Comparison of ENCODE assay signal across 21 cellular contexts in the genomic region with DNA sequence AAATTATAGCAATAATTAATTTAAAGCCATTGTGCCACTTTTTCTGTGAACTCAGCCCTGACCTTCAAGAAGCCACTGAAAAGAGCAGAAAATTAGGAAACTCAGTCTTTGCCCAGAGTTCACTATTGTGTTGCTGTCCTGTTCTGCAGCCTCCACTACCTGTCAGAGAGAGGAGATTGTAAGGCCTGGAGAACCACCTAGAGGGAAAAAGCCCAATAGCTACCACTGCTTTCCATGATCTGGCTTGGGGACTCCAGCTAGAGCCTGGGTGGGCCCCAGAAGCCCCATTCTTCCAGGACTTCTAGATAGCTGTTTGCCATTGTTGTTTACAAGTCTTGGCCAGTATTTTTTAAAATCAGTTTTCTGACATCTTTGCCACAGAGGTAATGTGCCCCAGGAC.
DNase-seq lines count a peak whose midpoint lies in the region; ATAC-seq, FAIRE-seq and TF ChIP-seq lines count a peak whose summit lies in the region.
"Had no signal": no experiment of that assay in that cellular context is flagged by ENCODE, and none has a peak within 500 bp of the region (broad histone marks: within the 10 kb centered on the region; RNA-seq: fewer than 3 reads in every experiment).

No MANE protein-coding gene starts in this region.

- H4K20me1 ChIP-seq in K562 (replicated peaks; ENCODE audit: control insufficient read depth, insufficient read depth, low read length), result no peaks in the 10 kb centered on the region
- no peaks in the 10 kb centered on the region; the same call in 1 of the 2 replicates for H4K20me1 ChIP-seq in HepG2 (ENCODE audit: insufficient read depth, low read length)

- H2AFZ ChIP-seq in K562 (ENCODE audit: low read depth, low read length), result no peak overlapping the region
- no peak overlapping the region for H2AFZ ChIP-seq in HepG2 (ENCODE audit: low read length)

- no peak overlapping the region for H3K27ac ChIP-seq in HEK293 (ENCODE audit: extremely low read depth, low read depth, low read length)
- no peak overlapping the region for H3K27ac ChIP-seq in K562 (ENCODE audit: extremely low read depth, low read depth, low read length)
- H3K27ac ChIP-seq in HepG2 (ENCODE audit: extremely low read length, insufficient read depth, low read length), result no peak overlapping the region
- H3K27ac ChIP-seq: C4-2B, neutrophil, SJSA1, transverse colon had no signal

- DNase-seq in NCI-H1092 treated with DMSO at 0.1 percent for 48 hours (lab: John Stamatoyannopoulos, UW), result peak; percentile 18
- no peak for DNase-seq in NCI-H1092 (lab: John Stamatoyannopoulos, UW)
- peak in 1 of 4 experiments; percentile 14 for DNase-seq in K562 (ENCODE audit: extremely low read depth in 1 of 4, low spot score in 3 of 4)
- DNase-seq in HepG2 (ENCODE audit: low spot score), result no peak
- no peak for DNase-seq in KBM-7
- DNase-seq: 8988T; activated CD4-positive, alpha-beta T cell treated with anti-CD3 and anti-CD28 coated beads, Interleukin-2, amount 50 U/mL, for 4 hours; DND-41; H7; midbrain; stimulated activated CD4-positive, alpha-beta T cell treated with anti-CD3 and anti-CD28 coated beads, Interleukin-4, amount 100 ng/mL, for 24 hours; transverse colon had no signal

- TF ChIP-seq CTCF in HEK293 (tag by site-specific recombination; IDR thresholded peaks at IDR 0.05), result 0 out of 2 replicates have a peak, but pooled peaks have one; percentile 39
- TF ChIP-seq CTCF in K562 (IDR thresholded peaks at IDR 0.05 in 2 of 3, conservative IDR thresholded peaks at IDR 0.05 in 1 of 3; ENCODE audit: insufficient read depth in 2 of 3, low read depth in 1 of 3, low read length in 3 of 3), result peak in 1 of 3 experiments; percentile 38; a peak in 2 of 6 replicates
- TF ChIP-seq CTCF in HepG2 (CRISPR knock-in tag; IDR thresholded peaks at IDR 0.05), result peak; percentile 31; the same call in 1 of the 2 replicates

- H3K4me1 ChIP-seq in HEK293 (ENCODE audit: control insufficient read depth, insufficient read depth, low read length) (0 out of 2 replicates have a peak, but pooled peaks cover under 1% of the 10 kb centered on the region), K562 (replicated peaks in 1 of 2; ENCODE audit: control insufficient read depth in 2 of 2, insufficient read depth in 2 of 2, low read length in 2 of 2) (no peaks in the 10 kb centered on the region; a peak in 2 of 5 replicates), HepG2 (ENCODE audit: insufficient read depth, low read length) (no peaks in the 10 kb centered on the region)
- H3K4me1 ChIP-seq: transverse colon had no signal

- no peak for TF ChIP-seq POLR2A in K562 (conservative IDR thresholded peaks at IDR 0.05)
- TF ChIP-seq POLR2A in HepG2 (IDR thresholded peaks at IDR 0.05; ENCODE audit: insufficient read depth in 1 of 2, low read depth in 2 of 2, low read length in 2 of 2), result no peak

- H3K9me3 ChIP-seq in HEK293 (ENCODE audit: control insufficient read depth, insufficient read depth, low read depth, low read length) (no peaks in the 10 kb centered on the region), K562 (replicated peaks; ENCODE audit: control insufficient read depth, insufficient read depth, low read depth, low read length) (no peaks in the 10 kb centered on the region), HepG2 (ENCODE audit: low read length) (no peaks in the 10 kb centered on the region)
- H3K9me3 ChIP-seq: neutrophil, SJSA1, transverse colon had no signal

- FAIRE-seq in K562 (lab: Jason Lieb, UNC) (no peak), HepG2 (lab: Jason Lieb, UNC) (no peak)
- FAIRE-seq: endometrium, frontal cortex, HTR-8/SVneo had no signal

- CTCF ChIA-PET in HEK293 (lab: Yijun Ruan, JAX) (no interaction called here), K562 (lab: Yijun Ruan, JAX; ENCODE audit: low intra/inter-chr PET ratio) (no interaction called here), HepG2 (lab: Yijun Ruan, JAX; ENCODE audit: low intra/inter-chr PET ratio, low total read pairs) (no interaction called here)

- TF ChIP-seq RAD21 in K562 (CRISPR knock-in tag; conservative IDR thresholded peaks at IDR 0.05 in 1 of 2, IDR thresholded peaks at IDR 0.05 in 1 of 2) (peak in 1 of 2 experiments; percentile 66; a peak in 3 of 4 replicates), HepG2 (CRISPR knock-in tag; IDR thresholded peaks at IDR 0.05) (no peak)

- no TSS peak for BruUV-seq in K562 (replicated peaks; lab: Mats Ljungman, UMichigan)
- no TSS peak for BruUV-seq in HepG2 (replicated peaks; lab: Mats Ljungman, UMichigan)

- no peaks in the 10 kb centered on the region for H3K36me3 ChIP-seq in HEK293 (ENCODE audit: control insufficient read depth in 2 of 2, insufficient read depth in 1 of 2, low read length in 2 of 2)
- no peaks in the 10 kb centered on the region for H3K36me3 ChIP-seq in K562 (ENCODE audit: control insufficient read depth, insufficient read depth, low read length)
- no peaks in the 10 kb centered on the region for H3K36me3 ChIP-seq in HepG2 (replicated peaks in 1 of 2; ENCODE audit: control insufficient read depth in 1 of 2, insufficient read depth in 2 of 2, low read length in 2 of 2)
- H3K36me3 ChIP-seq: neutrophil, SJSA1, transverse colon had no signal

- no peaks in the 10 kb centered on the region for H3K9me1 ChIP-seq in K562 (ENCODE audit: control insufficient read depth, insufficient read depth, low read length)

- H3K4me2 ChIP-seq in K562 (ENCODE audit: insufficient read depth, low read length) (no peak overlapping the region), HepG2 (ENCODE audit: low read depth, low read length) (no peak overlapping the region)

- TF ChIP-seq EP300 in K562 (IDR thresholded peaks at IDR 0.05; ENCODE audit: low read length) (no peak), HepG2 (IDR thresholded peaks at IDR 0.05; ENCODE audit: low read depth in 2 of 2, low read length in 2 of 2) (no peak), HepG2 (CRISPR knock-in tag; IDR thresholded peaks at IDR 0.05; ENCODE audit: borderline replicate concordance) (no peak)

- in situ Hi-C loops in K562 (cut with MboI), result no loop called here
- in situ Hi-C loops in HepG2 (cut with HindIII; ENCODE audit: extremely low pct_ligation_motif_present, low pct_unique_long_range_greater_than_20kb), result no loop called here
- in situ Hi-C loops in KBM-7 (cut with MboI; ENCODE audit: low pct_unique_long_range_greater_than_20kb, low sequenced_read_pairs), result no loop called here

- H3K79me2 ChIP-seq in K562 (ENCODE audit: control insufficient read depth, insufficient read depth, low read length), result no peaks in the 10 kb centered on the region
- H3K79me2 ChIP-seq in HepG2 (ENCODE audit: insufficient read depth, low read length), result no peaks in the 10 kb centered on the region

- H3K9ac ChIP-seq in K562 (ENCODE audit: insufficient read depth in 1 of 2, low read depth in 2 of 2, low read length in 2 of 2), result no peak overlapping the region
- H3K9ac ChIP-seq in HepG2 (ENCODE audit: insufficient read depth, low read depth, low read length), result no peak overlapping the region

- ATAC-seq in K562 (peak; percentile 64; the same call in 1 of the 3 replicates), HepG2 (peak; percentile 68), HG03095 (IDR thresholded peaks at IDR 0.05; ENCODE audit: unreplicated experiment) (no peak), GM18519 (IDR thresholded peaks at IDR 0.05; ENCODE audit: low FRiP score, unreplicated experiment) (no peak)

- intact Hi-C loops in K562 (cut with micrococcal nuclease) (loop anchor here (1.0 to 10.0 kb wide), 2 partner anchors 357 to 542 kb away; no protein-coding TSS in a partner anchor), HepG2 (cut with micrococcal nuclease; ENCODE audit: unreplicated experiment) (no loop called here)

- no peaks in the 10 kb centered on the region for H3K27me3 ChIP-seq in K562 (ENCODE audit: control insufficient read depth in 2 of 2, insufficient read depth in 2 of 2, low read length in 2 of 2)
- no peaks in the 10 kb centered on the region for H3K27me3 ChIP-seq in HepG2 (ENCODE audit: control insufficient read depth in 1 of 2, insufficient read depth in 2 of 2, low read length in 2 of 2)
- H3K27me3 ChIP-seq: neutrophil, SJSA1, transverse colon had no signal

- H3K4me3 ChIP-seq in HEK293 (ENCODE audit: low read depth, low read length) (no peak overlapping the region), K562 (no peak overlapping the region), HepG2 (replicated peaks in 1 of 3; ENCODE audit: insufficient read depth in 1 of 3, low read depth in 2 of 3, low read length in 3 of 3) (no peak overlapping the region)
- H3K4me3 ChIP-seq: SJSA1, transverse colon had no signal

- POLR2A ChIA-PET in HEK293 (lab: Yijun Ruan, JAX) (no interaction called here), K562 (lab: Yijun Ruan, JAX) (interaction anchor here (0.6 kb wide), 1 partner anchor 115 kb away, joined by 3 read pairs; no protein-coding TSS in a partner anchor), HepG2 (lab: Yijun Ruan, JAX) (no interaction called here)

TF ChIP-seq in HEK293, 187 proteins besides CTCF, POLR2A, EP300 and RAD21 (continues in another document):
- TF ChIP-seq GLI2 (tag by site-specific recombination; IDR thresholded peaks at IDR 0.05; ENCODE audit: borderline replicate concordance, low read depth) (no peak), ZNF350 (tag by site-specific recombination; IDR thresholded peaks at IDR 0.05) (no peak), ZFP69B (tag by site-specific recombination; IDR thresholded peaks at IDR 0.05) (no peak), SETDB1 (IDR thresholded peaks at IDR 0.05; ENCODE audit: insufficient read length, low read length) (no peak), ZNF274 (IDR thresholded peaks at IDR 0.05; ENCODE audit: low read length) (no peak), ZNF274 (tag by site-specific recombination; IDR thresholded peaks at IDR 0.05; ENCODE audit: borderline replicate concordance) (no peak)

TF ChIP-seq in K562, 482 proteins besides CTCF, POLR2A, EP300 and RAD21:
- TF ChIP-seq ASH1L (IDR thresholded peaks at IDR 0.05; ENCODE audit: borderline replicate concordance, low read depth, partially characterized antibody), result no peak

TF ChIP-seq in HepG2, 621 proteins besides CTCF, POLR2A, EP300 and RAD21:
- TF ChIP-seq ZIK1 (CRISPR knock-in tag; IDR thresholded peaks at IDR 0.05; ENCODE audit: borderline replicate concordance, low read depth) (no peak), SMC3 (IDR thresholded peaks at IDR 0.05; ENCODE audit: low read length) (peak; percentile 13; the same call in 1 of the 2 replicates), ZNF263 (CRISPR knock-in tag; IDR thresholded peaks at IDR 0.05) (no peak), KLF16 (CRISPR knock-in tag; IDR thresholded peaks at IDR 0.05) (no peak), STAG1 (CRISPR knock-in tag; IDR thresholded peaks at IDR 0.05) (peak; percentile 19; the same call in 1 of the 2 replicates), ZNF670 (CRISPR knock-in tag; IDR thresholded peaks at IDR 0.05; ENCODE audit: borderline replicate concordance) (no peak), HMGA1 (CRISPR knock-in tag; conservative IDR thresholded peaks at IDR 0.05) (no peak), HOXA7 (CRISPR knock-in tag; IDR thresholded peaks at IDR 0.05) (no peak), DNMT1 (CRISPR knock-in tag; IDR thresholded peaks at IDR 0.05) (no peak), SMAD3 (CRISPR knock-in tag; IDR thresholded peaks at IDR 0.05) (no peak)
- TF ChIP-seq, protein P1, sequence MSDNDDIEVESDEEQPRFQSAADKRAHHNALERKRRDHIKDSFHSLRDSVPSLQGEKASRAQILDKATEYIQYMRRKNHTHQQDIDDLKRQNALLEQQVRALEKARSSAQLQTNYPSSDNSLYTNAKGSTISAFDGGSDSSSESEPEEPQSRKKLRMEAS (IDR thresholded peaks at IDR 0.05), result no peak

Comparison
In these comparisons a context has a peak if more than half of its experiments do, and no peak if none do; other contexts are left out.
1. ATAC-seq: peak in K562 (single experiment) and HepG2 (single experiment); none in HG03095 (single experiment) and GM18519 (single experiment).